In the genomic region with DNA sequence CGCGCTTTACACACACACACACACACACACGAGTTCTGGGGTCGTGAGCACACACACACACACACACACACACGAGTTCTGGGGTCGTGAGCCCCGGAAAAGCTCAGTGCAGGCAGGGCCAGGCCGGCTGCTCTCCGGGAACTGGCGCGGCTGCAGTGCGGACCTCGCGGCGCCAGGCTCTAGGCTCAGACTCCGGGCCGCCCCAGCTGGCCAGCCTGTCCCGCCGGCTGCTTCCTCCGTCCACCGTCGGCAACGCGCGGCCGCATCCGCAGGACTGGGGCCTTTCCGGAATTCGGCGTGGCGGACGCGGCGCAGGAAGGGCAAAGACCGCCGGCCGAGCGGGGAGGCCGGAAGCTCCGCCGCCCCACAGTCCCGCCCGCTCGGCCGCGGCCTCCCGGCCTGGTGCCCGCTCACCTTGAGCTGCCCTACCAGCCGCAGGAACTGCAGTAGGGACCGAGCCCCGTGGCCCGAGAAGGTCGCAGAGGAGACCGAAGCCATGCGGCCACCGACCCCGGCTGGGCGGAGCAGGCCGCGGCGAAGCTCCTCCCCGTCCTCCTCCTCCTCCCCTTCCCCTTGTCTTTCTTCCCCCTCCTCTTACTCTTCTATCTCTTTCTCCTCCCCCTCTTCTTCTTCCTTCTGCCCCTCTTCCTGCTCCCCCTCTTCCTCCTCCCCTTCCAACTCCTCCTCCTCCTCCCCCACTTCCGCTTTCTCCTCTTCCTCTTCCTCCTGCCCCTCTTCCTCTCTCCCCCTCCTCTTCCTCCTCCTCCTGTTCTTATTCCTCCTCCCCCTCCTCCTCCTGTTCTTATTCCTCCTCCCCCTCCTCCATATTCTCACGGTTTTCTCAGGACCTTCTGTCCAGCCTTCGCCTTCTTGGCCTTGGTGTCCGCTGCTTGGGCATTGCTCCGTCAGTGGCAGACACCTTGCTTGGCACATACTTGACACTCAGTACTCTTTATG, we compare ENCODE assay signal across 1 cellular context.
TF ChIP-seq lines count a peak whose summit lies in the region.

A gene with protein sequence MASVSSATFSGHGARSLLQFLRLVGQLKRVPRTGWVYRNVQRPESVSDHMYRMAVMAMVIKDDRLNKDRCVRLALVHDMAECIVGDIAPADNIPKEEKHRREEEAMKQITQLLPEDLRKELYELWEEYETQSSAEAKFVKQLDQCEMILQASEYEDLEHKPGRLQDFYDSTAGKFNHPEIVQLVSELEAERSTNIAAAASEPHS (minus strand): TSS at position 533 of the 957 bp plus-strand sequence. CDS start 35 bp downstream, at position 498.

TF ChIP-seq in HepG2, 621 proteins besides CTCF, POLR2A, EP300 and RAD21 (continued from another document and continues in another):
- TF ChIP-seq ZNF354B (CRISPR knock-in tag; IDR thresholded peaks at IDR 0.05) (0 out of 2 replicates have a peak, but pooled peaks have one; percentile 22), ZNF282 (IDR thresholded peaks at IDR 0.05; ENCODE audit: partially characterized antibody) (no peak), ZNF3 (CRISPR knock-in tag; IDR thresholded peaks at IDR 0.05) (no peak), POLR2AphosphoS5 (IDR thresholded peaks at IDR 0.05; ENCODE audit: low read depth, low read length) (peak; percentile 57), ZNF615 (CRISPR knock-in tag; IDR thresholded peaks at IDR 0.05; ENCODE audit: borderline replicate concordance) (0 out of 2 replicates have a peak, but pooled peaks have one; percentile 49), MATR3 (CRISPR knock-in tag; IDR thresholded peaks at IDR 0.05) (no peak), ZNF432 (CRISPR knock-in tag; IDR thresholded peaks at IDR 0.05; ENCODE audit: borderline replicate concordance) (no peak), GFI1 (CRISPR knock-in tag; IDR thresholded peaks at IDR 0.05; ENCODE audit: borderline replicate concordance) (peak; percentile 59; the same call in 1 of the 2 replicates), ZNF136 (CRISPR knock-in tag; IDR thresholded peaks at IDR 0.05; ENCODE audit: low read depth) (peak; percentile 86; the same call in 1 of the 2 replicates), TOPORS (CRISPR knock-in tag; IDR thresholded peaks at IDR 0.05) (peak; percentile 93; the same call in 1 of the 2 replicates), HNRNPH1 (optimal IDR thresholded peaks at IDR 0.05; ENCODE audit: low read depth, low read length) (no peak), KMT2A (CRISPR knock-in tag; IDR thresholded peaks at IDR 0.05) (peak; percentile 94), MLLT10 (CRISPR knock-in tag; IDR thresholded peaks at IDR 0.05) (no peak), JUND (CRISPR knock-in tag; IDR thresholded peaks at IDR 0.05) (0 out of 2 replicates have a peak, but pooled peaks have one; percentile 57), HNRNPL (IDR thresholded peaks at IDR 0.05; ENCODE audit: low read depth, low read length) (0 out of 2 replicates have a peak, but pooled peaks have one; percentile 51), ZNF766 (CRISPR knock-in tag; IDR thresholded peaks at IDR 0.05; ENCODE audit: borderline replicate concordance) (peak; percentile 96), STAG1 (CRISPR knock-in tag; IDR thresholded peaks at IDR 0.05) (no peak; the same call in 1 of the 2 replicates), ZNF543 (CRISPR knock-in tag; IDR thresholded peaks at IDR 0.05) (peak; percentile 99), DPF2 (CRISPR knock-in tag; IDR thresholded peaks at IDR 0.05; ENCODE audit: borderline replicate concordance, low read depth) (0 out of 2 replicates have a peak, but pooled peaks have one; percentile 50), DMAP1 (CRISPR knock-in tag; IDR thresholded peaks at IDR 0.05) (peak; percentile 91), ZNF30 (CRISPR knock-in tag; IDR thresholded peaks at IDR 0.05) (0 out of 2 replicates have a peak, but pooled peaks have one; percentile 71), RAD51 (IDR thresholded peaks at IDR 0.05; ENCODE audit: borderline replicate concordance) (no peak), MXI1 (IDR thresholded peaks at IDR 0.05; ENCODE audit: borderline replicate concordance, low read depth, low read length) (peak; percentile 45; the same call in 1 of the 3 replicates), ZNF547 (CRISPR knock-in tag; IDR thresholded peaks at IDR 0.05) (peak; percentile 99), ZNF720 (CRISPR knock-in tag; IDR thresholded peaks at IDR 0.05) (no peak), ATF7-NPFF (CRISPR knock-in tag; IDR thresholded peaks at IDR 0.05; ENCODE audit: low read depth) (peak; percentile 98), ZNF614 (CRISPR knock-in tag; IDR thresholded peaks at IDR 0.05; ENCODE audit: borderline replicate concordance) (no peak), BORCS8-MEF2B (CRISPR knock-in tag; IDR thresholded peaks at IDR 0.05) (peak; percentile 95), BRCA1 (CRISPR knock-in tag; IDR thresholded peaks at IDR 0.05) (peak; percentile 84), ZNF557 (CRISPR knock-in tag; IDR thresholded peaks at IDR 0.05) (no peak), NFRKB (IDR thresholded peaks at IDR 0.05) (no peak), ZBTB8A (CRISPR knock-in tag; IDR thresholded peaks at IDR 0.05; ENCODE audit: borderline replicate concordance, low read depth) (0 out of 2 replicates have a peak, but pooled peaks have one; percentile 59), ZBTB38 (CRISPR knock-in tag; IDR thresholded peaks at IDR 0.05) (peak; percentile 97), ZNF841 (CRISPR knock-in tag; IDR thresholded peaks at IDR 0.05; ENCODE audit: borderline replicate concordance) (no peak), MED1 (CRISPR knock-in tag; IDR thresholded peaks at IDR 0.05) (peak; percentile 92), ZNF253 (CRISPR knock-in tag; IDR thresholded peaks at IDR 0.05; ENCODE audit: borderline replicate concordance) (peak; percentile 95; the same call in 1 of the 2 replicates), IKZF1 (IDR thresholded peaks at IDR 0.05) (no peak), ZNF839 (CRISPR knock-in tag; IDR thresholded peaks at IDR 0.05; ENCODE audit: borderline replicate concordance) (peak; percentile 81), HOXD1 (CRISPR knock-in tag; IDR thresholded peaks at IDR 0.05) (peak; percentile 96)
- TF ChIP-seq, protein P1, sequence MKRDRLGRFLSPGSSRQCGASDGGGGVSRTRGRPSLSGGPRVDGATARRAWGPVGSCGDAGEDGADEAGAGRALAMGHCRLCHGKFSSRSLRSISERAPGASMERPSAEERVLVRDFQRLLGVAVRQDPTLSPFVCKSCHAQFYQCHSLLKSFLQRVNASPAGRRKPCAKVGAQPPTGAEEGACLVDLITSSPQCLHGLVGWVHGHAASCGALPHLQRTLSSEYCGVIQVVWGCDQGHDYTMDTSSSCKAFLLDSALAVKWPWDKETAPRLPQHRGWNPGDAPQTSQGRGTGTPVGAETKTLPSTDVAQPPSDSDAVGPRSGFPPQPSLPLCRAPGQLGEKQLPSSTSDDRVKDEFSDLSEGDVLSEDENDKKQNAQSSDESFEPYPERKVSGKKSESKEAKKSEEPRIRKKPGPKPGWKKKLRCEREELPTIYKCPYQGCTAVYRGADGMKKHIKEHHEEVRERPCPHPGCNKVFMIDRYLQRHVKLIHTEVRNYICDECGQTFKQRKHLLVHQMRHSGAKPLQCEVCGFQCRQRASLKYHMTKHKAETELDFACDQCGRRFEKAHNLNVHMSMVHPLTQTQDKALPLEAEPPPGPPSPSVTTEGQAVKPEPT (CRISPR knock-in tag; IDR thresholded peaks at IDR 0.05; ENCODE audit: low read depth): peak; percentile 97
- TF ChIP-seq, protein P2, sequence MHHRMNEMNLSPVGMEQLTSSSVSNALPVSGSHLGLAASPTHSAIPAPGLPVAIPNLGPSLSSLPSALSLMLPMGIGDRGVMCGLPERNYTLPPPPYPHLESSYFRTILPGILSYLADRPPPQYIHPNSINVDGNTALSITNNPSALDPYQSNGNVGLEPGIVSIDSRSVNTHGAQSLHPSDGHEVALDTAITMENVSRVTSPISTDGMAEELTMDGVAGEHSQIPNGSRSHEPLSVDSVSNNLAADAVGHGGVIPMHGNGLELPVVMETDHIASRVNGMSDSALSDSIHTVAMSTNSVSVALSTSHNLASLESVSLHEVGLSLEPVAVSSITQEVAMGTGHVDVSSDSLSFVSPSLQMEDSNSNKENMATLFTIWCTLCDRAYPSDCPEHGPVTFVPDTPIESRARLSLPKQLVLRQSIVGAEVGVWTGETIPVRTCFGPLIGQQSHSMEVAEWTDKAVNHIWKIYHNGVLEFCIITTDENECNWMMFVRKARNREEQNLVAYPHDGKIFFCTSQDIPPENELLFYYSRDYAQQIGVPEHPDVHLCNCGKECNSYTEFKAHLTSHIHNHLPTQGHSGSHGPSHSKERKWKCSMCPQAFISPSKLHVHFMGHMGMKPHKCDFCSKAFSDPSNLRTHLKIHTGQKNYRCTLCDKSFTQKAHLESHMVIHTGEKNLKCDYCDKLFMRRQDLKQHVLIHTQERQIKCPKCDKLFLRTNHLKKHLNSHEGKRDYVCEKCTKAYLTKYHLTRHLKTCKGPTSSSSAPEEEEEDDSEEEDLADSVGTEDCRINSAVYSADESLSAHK (CRISPR knock-in tag; IDR thresholded peaks at IDR 0.05; ENCODE audit: borderline replicate concordance): no peak
- TF ChIP-seq, protein P3, sequence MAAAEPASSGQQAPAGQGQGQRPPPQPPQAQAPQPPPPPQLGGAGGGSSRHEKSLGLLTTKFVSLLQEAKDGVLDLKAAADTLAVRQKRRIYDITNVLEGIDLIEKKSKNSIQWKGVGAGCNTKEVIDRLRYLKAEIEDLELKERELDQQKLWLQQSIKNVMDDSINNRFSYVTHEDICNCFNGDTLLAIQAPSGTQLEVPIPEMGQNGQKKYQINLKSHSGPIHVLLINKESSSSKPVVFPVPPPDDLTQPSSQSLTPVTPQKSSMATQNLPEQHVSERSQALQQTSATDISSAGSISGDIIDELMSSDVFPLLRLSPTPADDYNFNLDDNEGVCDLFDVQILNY (CRISPR knock-in tag; conservative IDR thresholded peaks at IDR 0.05): peak; percentile 81
- TF ChIP-seq, protein P4, sequence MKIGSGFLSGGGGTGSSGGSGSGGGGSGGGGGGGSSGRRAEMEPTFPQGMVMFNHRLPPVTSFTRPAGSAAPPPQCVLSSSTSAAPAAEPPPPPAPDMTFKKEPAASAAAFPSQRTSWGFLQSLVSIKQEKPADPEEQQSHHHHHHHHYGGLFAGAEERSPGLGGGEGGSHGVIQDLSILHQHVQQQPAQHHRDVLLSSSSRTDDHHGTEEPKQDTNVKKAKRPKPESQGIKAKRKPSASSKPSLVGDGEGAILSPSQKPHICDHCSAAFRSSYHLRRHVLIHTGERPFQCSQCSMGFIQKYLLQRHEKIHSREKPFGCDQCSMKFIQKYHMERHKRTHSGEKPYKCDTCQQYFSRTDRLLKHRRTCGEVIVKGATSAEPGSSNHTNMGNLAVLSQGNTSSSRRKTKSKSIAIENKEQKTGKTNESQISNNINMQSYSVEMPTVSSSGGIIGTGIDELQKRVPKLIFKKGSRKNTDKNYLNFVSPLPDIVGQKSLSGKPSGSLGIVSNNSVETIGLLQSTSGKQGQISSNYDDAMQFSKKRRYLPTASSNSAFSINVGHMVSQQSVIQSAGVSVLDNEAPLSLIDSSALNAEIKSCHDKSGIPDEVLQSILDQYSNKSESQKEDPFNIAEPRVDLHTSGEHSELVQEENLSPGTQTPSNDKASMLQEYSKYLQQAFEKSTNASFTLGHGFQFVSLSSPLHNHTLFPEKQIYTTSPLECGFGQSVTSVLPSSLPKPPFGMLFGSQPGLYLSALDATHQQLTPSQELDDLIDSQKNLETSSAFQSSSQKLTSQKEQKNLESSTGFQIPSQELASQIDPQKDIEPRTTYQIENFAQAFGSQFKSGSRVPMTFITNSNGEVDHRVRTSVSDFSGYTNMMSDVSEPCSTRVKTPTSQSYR (CRISPR knock-in tag; IDR thresholded peaks at IDR 0.05; ENCODE audit: borderline replicate concordance): peak; percentile 11; the same call in 1 of the 2 replicates
- TF ChIP-seq, protein P5, sequence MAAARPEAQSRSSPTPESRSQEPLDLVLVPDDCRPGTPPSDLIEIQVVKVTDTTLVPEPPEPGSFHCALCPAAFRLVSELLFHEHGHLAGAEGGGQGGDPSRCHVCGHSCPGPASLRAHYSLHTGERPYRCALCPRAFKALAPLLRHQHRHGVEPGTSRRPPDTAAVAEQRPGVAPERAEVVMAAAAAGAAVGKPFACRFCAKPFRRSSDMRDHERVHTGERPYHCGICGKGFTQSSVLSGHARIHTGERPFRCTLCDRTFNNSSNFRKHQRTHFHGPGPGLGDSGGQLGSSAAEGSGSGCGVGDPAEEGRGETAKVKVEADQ (CRISPR knock-in tag; IDR thresholded peaks at IDR 0.05; ENCODE audit: borderline replicate concordance): peak; percentile 99
- TF ChIP-seq, protein P6, sequence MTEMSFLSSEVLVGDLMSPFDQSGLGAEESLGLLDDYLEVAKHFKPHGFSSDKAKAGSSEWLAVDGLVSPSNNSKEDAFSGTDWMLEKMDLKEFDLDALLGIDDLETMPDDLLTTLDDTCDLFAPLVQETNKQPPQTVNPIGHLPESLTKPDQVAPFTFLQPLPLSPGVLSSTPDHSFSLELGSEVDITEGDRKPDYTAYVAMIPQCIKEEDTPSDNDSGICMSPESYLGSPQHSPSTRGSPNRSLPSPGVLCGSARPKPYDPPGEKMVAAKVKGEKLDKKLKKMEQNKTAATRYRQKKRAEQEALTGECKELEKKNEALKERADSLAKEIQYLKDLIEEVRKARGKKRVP (CRISPR knock-in tag; IDR thresholded peaks at IDR 0.05): no peak; a peak in 1 of 4 replicates
- TF ChIP-seq, protein P7, sequence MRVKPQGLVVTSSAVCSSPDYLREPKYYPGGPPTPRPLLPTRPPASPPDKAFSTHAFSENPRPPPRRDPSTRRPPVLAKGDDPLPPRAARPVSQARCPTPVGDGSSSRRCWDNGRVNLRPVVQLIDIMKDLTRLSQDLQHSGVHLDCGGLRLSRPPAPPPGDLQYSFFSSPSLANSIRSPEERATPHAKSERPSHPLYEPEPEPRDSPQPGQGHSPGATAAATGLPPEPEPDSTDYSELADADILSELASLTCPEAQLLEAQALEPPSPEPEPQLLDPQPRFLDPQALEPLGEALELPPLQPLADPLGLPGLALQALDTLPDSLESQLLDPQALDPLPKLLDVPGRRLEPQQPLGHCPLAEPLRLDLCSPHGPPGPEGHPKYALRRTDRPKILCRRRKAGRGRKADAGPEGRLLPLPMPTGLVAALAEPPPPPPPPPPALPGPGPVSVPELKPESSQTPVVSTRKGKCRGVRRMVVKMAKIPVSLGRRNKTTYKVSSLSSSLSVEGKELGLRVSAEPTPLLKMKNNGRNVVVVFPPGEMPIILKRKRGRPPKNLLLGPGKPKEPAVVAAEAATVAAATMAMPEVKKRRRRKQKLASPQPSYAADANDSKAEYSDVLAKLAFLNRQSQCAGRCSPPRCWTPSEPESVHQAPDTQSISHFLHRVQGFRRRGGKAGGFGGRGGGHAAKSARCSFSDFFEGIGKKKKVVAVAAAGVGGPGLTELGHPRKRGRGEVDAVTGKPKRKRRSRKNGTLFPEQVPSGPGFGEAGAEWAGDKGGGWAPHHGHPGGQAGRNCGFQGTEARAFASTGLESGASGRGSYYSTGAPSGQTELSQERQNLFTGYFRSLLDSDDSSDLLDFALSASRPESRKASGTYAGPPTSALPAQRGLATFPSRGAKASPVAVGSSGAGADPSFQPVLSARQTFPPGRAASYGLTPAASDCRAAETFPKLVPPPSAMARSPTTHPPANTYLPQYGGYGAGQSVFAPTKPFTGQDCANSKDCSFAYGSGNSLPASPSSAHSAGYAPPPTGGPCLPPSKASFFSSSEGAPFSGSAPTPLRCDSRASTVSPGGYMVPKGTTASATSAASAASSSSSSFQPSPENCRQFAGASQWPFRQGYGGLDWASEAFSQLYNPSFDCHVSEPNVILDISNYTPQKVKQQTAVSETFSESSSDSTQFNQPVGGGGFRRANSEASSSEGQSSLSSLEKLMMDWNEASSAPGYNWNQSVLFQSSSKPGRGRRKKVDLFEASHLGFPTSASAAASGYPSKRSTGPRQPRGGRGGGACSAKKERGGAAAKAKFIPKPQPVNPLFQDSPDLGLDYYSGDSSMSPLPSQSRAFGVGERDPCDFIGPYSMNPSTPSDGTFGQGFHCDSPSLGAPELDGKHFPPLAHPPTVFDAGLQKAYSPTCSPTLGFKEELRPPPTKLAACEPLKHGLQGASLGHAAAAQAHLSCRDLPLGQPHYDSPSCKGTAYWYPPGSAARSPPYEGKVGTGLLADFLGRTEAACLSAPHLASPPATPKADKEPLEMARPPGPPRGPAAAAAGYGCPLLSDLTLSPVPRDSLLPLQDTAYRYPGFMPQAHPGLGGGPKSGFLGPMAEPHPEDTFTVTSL (CRISPR knock-in tag; IDR thresholded peaks at IDR 0.05; ENCODE audit: borderline replicate concordance): 0 out of 2 replicates have a peak, but pooled peaks have one; percentile 15
